13 cellular contexts compared by ENCODE assay signal in the genomic region with DNA sequence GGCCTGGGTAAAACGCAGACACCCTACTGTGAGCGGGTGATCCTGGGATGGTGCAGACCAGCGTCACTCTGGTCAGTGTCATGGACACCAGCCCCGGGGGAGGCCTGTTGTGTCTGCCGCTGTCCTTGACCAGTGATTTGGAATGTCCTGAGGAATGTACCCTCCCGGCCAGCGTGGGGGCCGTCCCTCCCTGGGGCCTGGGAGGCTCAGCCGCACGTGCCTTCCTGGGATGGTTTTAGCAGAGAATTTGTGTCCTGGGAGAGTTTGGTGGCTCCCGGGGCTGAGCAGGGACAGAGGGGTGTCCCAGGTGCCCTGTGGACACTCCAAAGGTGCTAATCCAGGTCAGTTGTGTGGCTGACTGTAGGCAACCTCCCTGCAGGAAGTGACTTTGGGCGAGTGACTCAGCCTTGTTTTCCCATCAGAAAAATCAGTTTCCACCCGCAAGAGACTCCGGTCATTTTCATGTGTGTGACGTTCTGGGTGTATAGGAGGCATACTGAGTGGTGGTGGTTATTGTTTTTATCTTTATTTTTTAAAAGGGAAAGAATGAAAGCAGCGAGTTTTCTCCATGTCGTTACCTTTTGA. TPM values are rescaled to one million over a fixed set of nuclear protein-coding genes. Genes with fewer than 3 reads are reported as not detected.
DNase-seq lines count a peak whose midpoint lies in the region; ATAC-seq, FAIRE-seq and TF ChIP-seq lines count a peak whose summit lies in the region.
"Had no signal": no experiment of that assay in that cellular context is flagged by ENCODE, and none has a peak within 500 bp of the region (broad histone marks: within the 10 kb centered on the region; RNA-seq: fewer than 3 reads in every experiment).

No MANE protein-coding gene starts in this region.

- H3K14ac ChIP-seq in H9 (ENCODE audit: insufficient read depth, low read length), result no peak overlapping the region

- H3K9me3 ChIP-seq in HEK293 (ENCODE audit: control insufficient read depth, insufficient read depth, low read depth, low read length) (no peaks in the 10 kb centered on the region), keratinocyte (ENCODE audit: control insufficient read depth, low read depth, low read length) (no peaks in the 10 kb centered on the region), H9 (ENCODE audit: control insufficient read depth, low read depth, low read length) (no peaks in the 10 kb centered on the region)

- peak; percentile 18 for ATAC-seq in sciatic nerve
- ATAC-seq in HG03159 (IDR thresholded peaks at IDR 0.05; ENCODE audit: unreplicated experiment), result no peak
- ATAC-seq: activated CD8-positive, alpha-beta memory T cell treated with anti-CD3 and anti-CD28 coated beads, Interleukin-2, amount 10 ng/mL, durations not matched to agents 7 days and 5 days had no signal

- dilution Hi-C loops in keratinocyte (cut with MboI; ENCODE audit: extremely low pct_ligation_motif_present, low sequenced_read_pairs), result no loop called here

- no peak overlapping the region for H3K18ac ChIP-seq in H9 (ENCODE audit: insufficient read length, low read depth, low read length)

- H3K4me2 ChIP-seq in keratinocyte (ENCODE audit: control insufficient read depth, extremely low read depth, insufficient read depth, low read depth, low read length), result peak overlapping the region; percentile 74
- no peak overlapping the region for H3K4me2 ChIP-seq in H9 (ENCODE audit: insufficient read depth, insufficient read length, low read length)

- intact Hi-C loops in sciatic nerve (cut with DNase I), result no loop called here

- H2BK12ac ChIP-seq in H9 (ENCODE audit: insufficient read length, low read depth, low read length), result no peak overlapping the region

- H2AFZ ChIP-seq in keratinocyte (ENCODE audit: control insufficient read depth, low read length), result peak overlapping the region; percentile 39
- no peak overlapping the region for H2AFZ ChIP-seq in H9 (ENCODE audit: low read length)

- no peaks in the 10 kb centered on the region for H4K20me1 ChIP-seq in keratinocyte (ENCODE audit: control insufficient read depth, extremely low read depth, insufficient read depth, low read length)
- peaks cover 2% of the 10 kb centered on the region for H4K20me1 ChIP-seq in H9 (ENCODE audit: control insufficient read depth, insufficient read depth, insufficient read length)

- H3K27me3 Mint-ChIP-seq in H9 (ENCODE audit: low read depth), result no peaks in the 10 kb centered on the region
- H3K27me3 Mint-ChIP-seq: activated CD8-positive, alpha-beta memory T cell treated with anti-CD3 and anti-CD28 coated beads, Interleukin-2, amount 10 ng/mL, durations not matched to agents 7 days and 5 days; CD4-positive, alpha-beta memory T cell had no signal

- no peak overlapping the region for H3K4me3 Mint-ChIP-seq in H9
- H3K4me3 Mint-ChIP-seq: activated CD8-positive, alpha-beta memory T cell treated with anti-CD3 and anti-CD28 coated beads, Interleukin-2, amount 10 ng/mL, durations not matched to agents 7 days and 5 days; CD4-positive, alpha-beta memory T cell had no signal

- H3K27ac ChIP-seq in HEK293 (ENCODE audit: extremely low read depth, low read depth, low read length) (no peak overlapping the region), keratinocyte (ENCODE audit: control insufficient read depth, insufficient read depth, low read length) (peak overlapping the region; percentile 20), H9 (ENCODE audit: insufficient read length, low read depth, low read length) (no peak overlapping the region)

- no CpG with 5 or more reads among the region's 17 CpGs for WGBS in H9 (ENCODE audit: extremely low coverage, insufficient read length, low lambda C conversion rate)

- H2BK5ac ChIP-seq in H9 (ENCODE audit: insufficient read length, low read length), result no peak overlapping the region

- H3K27ac Mint-ChIP-seq in H9, result peak overlapping the region in 1 of 3 experiments; percentile 79; a peak in 2 of 7 replicates
- H3K27ac Mint-ChIP-seq: activated CD8-positive, alpha-beta memory T cell treated with anti-CD3 and anti-CD28 coated beads, Interleukin-2, amount 10 ng/mL, durations not matched to agents 7 days and 5 days; CD4-positive, alpha-beta memory T cell had no signal

- no peak overlapping the region for H3T11ph ChIP-seq in H9 (ENCODE audit: low read length)

- no peak overlapping the region for H4K8ac ChIP-seq in H9 (replicated peaks; ENCODE audit: insufficient read length, low read depth, low read length)

- H2AK5ac ChIP-seq in H9 (ENCODE audit: insufficient read length, low read length), result no peak overlapping the region

- H3K36me3 ChIP-seq in HEK293 (ENCODE audit: control insufficient read depth in 2 of 2, insufficient read depth in 1 of 2, low read length in 2 of 2) (no peaks in the 10 kb centered on the region), keratinocyte (ENCODE audit: control insufficient read depth in 2 of 2, extremely low read depth in 1 of 2, insufficient read depth in 2 of 2, low read length in 2 of 2) (no peaks in the 10 kb centered on the region)

- H4K91ac ChIP-seq in H9 (ENCODE audit: insufficient read length, low read depth, low read length), result no peak overlapping the region

- no peak for TF ChIP-seq CTCF in HEK293 (tag by site-specific recombination; IDR thresholded peaks at IDR 0.05)
- TF ChIP-seq CTCF in cardiac fibroblast (IDR thresholded peaks at IDR 0.05; ENCODE audit: low read depth, low read length), result no peak
- no peak for TF ChIP-seq CTCF in keratinocyte (optimal IDR thresholded peaks at IDR 0.05 in 1 of 3, IDR thresholded peaks at IDR 0.05 in 1 of 3, conservative IDR thresholded peaks at IDR 0.05 in 1 of 3; ENCODE audit: extremely low read depth in 1 of 3, insufficient read depth in 2 of 3, low read length in 3 of 3)
- TF ChIP-seq CTCF in H9 (conservative IDR thresholded peaks at IDR 0.05), result no peak

- H4K5ac ChIP-seq in H9 (ENCODE audit: insufficient read length, low read depth, low read length), result no peak overlapping the region

- H3K4me1 ChIP-seq in HEK293 (ENCODE audit: control insufficient read depth, insufficient read depth, low read length) (no peaks in the 10 kb centered on the region), keratinocyte (ENCODE audit: control insufficient read depth, extremely low read depth, insufficient read depth, low read length) (peaks cover 46% of the 10 kb centered on the region), H9 (ENCODE audit: insufficient read depth, low read length) (no peaks in the 10 kb centered on the region)

- H3K56ac ChIP-seq in H9 (ENCODE audit: insufficient read length, low read depth, low read length), result no peak overlapping the region

- CTCF ChIA-PET in HEK293 (lab: Yijun Ruan, JAX), result no interaction called here

- H3K79me1 ChIP-seq in H9 (ENCODE audit: insufficient read depth, low read depth, low read length, poor library complexity, severe bottlenecking), result peaks cover 5% of the 10 kb centered on the region

- peaks cover 2% of the 10 kb centered on the region for H3K9me1 ChIP-seq in keratinocyte (ENCODE audit: control insufficient read depth, extremely low read depth, insufficient read depth, low read length)

- H2BK15ac ChIP-seq in H9 (ENCODE audit: low read depth, low read length), result no peak overlapping the region

- H3K36me3 Mint-ChIP-seq in H9 (ENCODE audit: insufficient read depth in 1 of 3, low read depth in 3 of 3), result peaks cover 0 to 24% (median 20%) of the 10 kb centered on the region in 3 experiments; a peak in 4 of 7 replicates
- H3K36me3 Mint-ChIP-seq: activated CD8-positive, alpha-beta memory T cell treated with anti-CD3 and anti-CD28 coated beads, Interleukin-2, amount 10 ng/mL, durations not matched to agents 7 days and 5 days; CD4-positive, alpha-beta memory T cell had no signal

- no peak overlapping the region for H3K4me3 ChIP-seq in HEK293 (ENCODE audit: low read depth, low read length)
- no peak overlapping the region for H3K4me3 ChIP-seq in cardiac fibroblast (replicated peaks in 1 of 2; ENCODE audit: low read depth in 2 of 2, low read length in 2 of 2)
- H3K4me3 ChIP-seq in keratinocyte (ENCODE audit: control insufficient read depth in 2 of 3, extremely low read depth in 1 of 3, insufficient read depth in 2 of 3, low read depth in 1 of 3, low read length in 3 of 3), result no peak overlapping the region

- POLR2A ChIA-PET in HEK293 (lab: Yijun Ruan, JAX), result no interaction called here

- no peaks in the 10 kb centered on the region for H3K27me3 ChIP-seq in keratinocyte (ENCODE audit: control insufficient read depth, extremely low read depth, insufficient read depth, low read length)
- no peaks in the 10 kb centered on the region for H3K27me3 ChIP-seq in H9 (ENCODE audit: insufficient read depth, low read length)

- DNase-seq in cardiac fibroblast (ENCODE audit: low read depth in 2 of 2), result peak; percentile 12 to 42
- no peak for DNase-seq in keratinocyte (ENCODE audit: low read depth, low spot score)
- no peak for DNase-seq in sciatic nerve (ENCODE audit: low spot score)
- no peak for DNase-seq in AG20443 (ENCODE audit: low spot score)
- DNase-seq in H9, result no peak
- no peak for DNase-seq in NCI-H1694 treated with DMSO at 0.1 percent for 48 hours (lab: John Stamatoyannopoulos, UW)
- DNase-seq: activated CD8-positive, alpha-beta memory T cell treated with anti-CD3 and anti-CD28 coated beads, Interleukin-2, amount 10 ng/mL, durations not matched to agents 7 days and 5 days; CD4-positive, alpha-beta memory T cell; KG1; T-helper 9 cell had no signal

- peaks cover 14 to 31% of the 10 kb centered on the region in 2 experiments for H3K4me1 Mint-ChIP-seq in H9
- H3K4me1 Mint-ChIP-seq: activated CD8-positive, alpha-beta memory T cell treated with anti-CD3 and anti-CD28 coated beads, Interleukin-2, amount 10 ng/mL, durations not matched to agents 7 days and 5 days; CD4-positive, alpha-beta memory T cell had no signal

- H3K79me2 ChIP-seq in keratinocyte (ENCODE audit: control insufficient read depth, insufficient read depth, low read length), result no peaks in the 10 kb centered on the region
- H3K79me2 ChIP-seq in H9 (ENCODE audit: insufficient read depth, low read length), result no peaks in the 10 kb centered on the region; the same call in 1 of the 2 replicates

- no peak overlapping the region for H2BK20ac ChIP-seq in H9 (ENCODE audit: low read depth, low read length, poor library complexity, severe bottlenecking)

- peak; percentile 82 for FAIRE-seq in keratinocyte (lab: Jason Lieb, UNC)

- H3K23ac ChIP-seq in H9 (ENCODE audit: insufficient read length, low read depth, low read length), result no peak overlapping the region

- no peaks in the 10 kb centered on the region for H3K23me2 ChIP-seq in H9 (ENCODE audit: insufficient read length, low read depth, low read length, poor library complexity, severe bottlenecking)

- no peak overlapping the region for H3K4ac ChIP-seq in H9 (ENCODE audit: low read depth, low read length)

- H2BK120ac ChIP-seq in H9 (ENCODE audit: low read depth, low read length, poor library complexity, severe bottlenecking), result no peak overlapping the region

- H3K9me3 Mint-ChIP-seq in H9, result no peaks in the 10 kb centered on the region
- H3K9me3 Mint-ChIP-seq: CD4-positive, alpha-beta memory T cell had no signal

- H3K9ac ChIP-seq in keratinocyte (ENCODE audit: control insufficient read depth, extremely low read depth, insufficient read depth, low read length) (peak overlapping the region; percentile 6), H9 (ENCODE audit: extremely low read depth, insufficient read length, low read length) (no peak overlapping the region)

RNA-seq across cellular contexts. Expression of a gene that starts 6.3 kb away (rescaled TPM):
- polyA plus RNA-seq in keratinocyte, result 5.0 to 9.6 TPM (median 6.2 TPM) in 3 replicates
- 4.1 TPM for polyA plus RNA-seq in keratinocyte (2011; ENCODE audit: low read depth)
- 4.6 and 6.9 TPM in 2 replicates for polyA plus RNA-seq in keratinocyte (2011; cell fraction: cytosol; rRNA removed)
- 17.5 and 18.1 TPM in 2 replicates for polyA plus RNA-seq in keratinocyte (2011; cell fraction: nucleus; rRNA removed)
- polyA plus RNA-seq in keratinocyte (2012; ENCODE audit: low replicate concordance), result 5.6 and 6.0 TPM in 2 replicates
- 11.0 to 12.7 TPM (median 11.2 TPM) in 3 replicates for polyA minus RNA-seq in keratinocyte
- polyA minus RNA-seq in keratinocyte (2011; cell fraction: cytosol; rRNA and poly(A)+ RNA removed), result 10.7 TPM
- 7.8 and 9.0 TPM in 2 replicates for polyA minus RNA-seq in keratinocyte (2011; cell fraction: nucleus; rRNA and poly(A)+ RNA removed)
- total RNA-seq in sciatic nerve (20.6 TPM), H9 (2021) (48.1 and 48.5 TPM in 2 replicates)
- total RNA-seq: activated CD8-positive, alpha-beta memory T cell treated with anti-CD3 and anti-CD28 coated beads, Interleukin-2, amount 10 ng/mL, durations not matched to agents 7 days and 5 days; OCI-LY7 had no signal

Comparison
In these comparisons a context has a peak if more than half of its experiments do, and no peak if none do; other contexts are left out.
1. DNase-seq: peak in cardiac fibroblast (2 of 2); none in keratinocyte (single experiment), sciatic nerve (single experiment), AG20443 (single experiment), H9 (single experiment) and NCI-H1694 treated with DMSO at 0.1 percent for 48 hours (single experiment).